Comparison of ENCODE assay signal across 9 cellular contexts in the genomic region with DNA sequence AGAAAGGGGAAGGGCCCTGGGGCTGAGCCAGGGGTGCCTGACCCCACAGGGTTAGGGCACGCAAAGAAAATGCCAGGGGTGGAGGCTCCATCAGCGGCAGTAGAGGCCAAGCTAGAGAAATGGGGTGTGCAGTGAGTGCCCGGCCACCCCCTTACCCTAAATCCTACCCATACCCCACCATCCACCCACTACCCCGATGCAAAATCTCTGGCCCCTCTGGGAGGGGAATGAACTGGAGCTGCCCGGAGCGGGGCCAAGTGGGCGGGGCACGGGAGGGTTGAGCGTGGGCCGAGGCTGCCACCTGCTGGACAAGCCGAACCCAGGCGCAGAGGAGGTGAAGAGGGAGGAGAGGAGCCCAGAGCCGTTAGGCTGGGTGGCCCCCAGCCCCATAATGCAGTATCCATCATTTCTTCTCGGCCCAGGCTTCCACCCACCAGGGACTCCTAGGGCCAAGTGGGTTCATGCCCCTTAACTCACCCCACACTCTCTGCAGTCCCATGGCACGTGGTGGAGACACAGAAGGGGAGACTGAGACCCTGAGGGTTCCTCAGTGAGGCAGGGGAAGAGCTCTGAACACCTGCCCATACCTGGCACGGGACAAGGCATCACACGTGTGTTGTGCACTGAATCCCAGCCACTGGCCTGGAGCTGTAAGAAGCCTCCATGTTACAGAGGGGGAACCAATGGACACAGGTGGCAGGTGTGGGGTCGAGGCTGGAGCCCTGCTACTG. TPM values are rescaled to one million over a fixed set of nuclear protein-coding genes. Genes with fewer than 3 reads are reported as not detected.
DNase-seq lines count a peak whose midpoint lies in the region; ATAC-seq and TF ChIP-seq lines count a peak whose summit lies in the region.
"Had no signal": no experiment of that assay in that cellular context is flagged by ENCODE, and none has a peak within 500 bp of the region (broad histone marks: within the 10 kb centered on the region; RNA-seq: fewer than 3 reads in every experiment).

No MANE protein-coding gene starts in this region.

- peaks cover 6 to 21% of the 10 kb centered on the region in 2 donors for H3K27me3 Mint-ChIP-seq in CD4-positive, alpha-beta memory T cell

- H3K27me3 ChIP-seq in CD4-positive, alpha-beta memory T cell (ENCODE audit: insufficient read depth, low read length) = peaks cover 5% of the 10 kb centered on the region
- H3K27me3 ChIP-seq in foreskin keratinocyte = no peaks in the 10 kb centered on the region
- H3K27me3 ChIP-seq in osteoblast (ENCODE audit: insufficient read depth, low read length) = no peaks in the 10 kb centered on the region
- H3K27me3 ChIP-seq in tibial artery = peaks cover 0 to 72% of the 10 kb centered on the region in 2 donors

- peak overlapping the region in 1 of 7 donors; percentile 62 for H3K27ac Mint-ChIP-seq in CD4-positive, alpha-beta memory T cell
- H3K27ac Mint-ChIP-seq: IgD-negative memory B cell had no signal

- TF ChIP-seq CTCF in foreskin keratinocyte (conservative IDR thresholded peaks at IDR 0.05) (peak; percentile 89), osteoblast (IDR thresholded peaks at IDR 0.05; ENCODE audit: extremely low read depth, low read depth, low read length) (peak; percentile 78), tibial artery (IDR thresholded peaks at IDR 0.05) (peak; percentile 96)

- no peak overlapping the region for H2AFZ ChIP-seq in osteoblast (ENCODE audit: low read length)

- H3K9me3 Mint-ChIP-seq in CD4-positive, alpha-beta memory T cell = no peaks in the 10 kb centered on the region
- H3K9me3 Mint-ChIP-seq: IgD-negative memory B cell had no signal

- no peak overlapping the region for H3K4me3 Mint-ChIP-seq in CD4-positive, alpha-beta memory T cell
- H3K4me3 Mint-ChIP-seq: IgD-negative memory B cell had no signal

- H3K36me3 Mint-ChIP-seq in CD4-positive, alpha-beta memory T cell = no peaks in the 10 kb centered on the region
- H3K36me3 Mint-ChIP-seq: IgD-negative memory B cell had no signal

- no peaks in the 10 kb centered on the region for H3K36me3 ChIP-seq in CD4-positive, alpha-beta memory T cell (ENCODE audit: insufficient read depth, low read length)
- no peaks in the 10 kb centered on the region for H3K36me3 ChIP-seq in osteoblast (ENCODE audit: insufficient read depth, low read length)
- no peaks in the 10 kb centered on the region for H3K36me3 ChIP-seq in tibial artery

- no peak overlapping the region for H3K4me2 ChIP-seq in osteoblast (ENCODE audit: insufficient read depth, low read length)

- ATAC-seq in foreskin keratinocyte = peak; percentile 67

- POLR2A ChIA-PET in CD4-positive, alpha-beta memory T cell (lab: Charles Lee; ENCODE audit: partially characterized antibody) = no interaction called here

- H3K9me3 ChIP-seq in CD4-positive, alpha-beta memory T cell (ENCODE audit: control insufficient read depth in 1 of 2, low read length in 2 of 2) = no peaks in the 10 kb centered on the region
- H3K9me3 ChIP-seq in osteoblast (ENCODE audit: low read depth, low read length) (no peaks in the 10 kb centered on the region), tibial artery (no peaks in the 10 kb centered on the region)

- no peak overlapping the region for H3K4me3 ChIP-seq in CD4-positive, alpha-beta memory T cell (ENCODE audit: low read length in 2 of 2)
- no peak overlapping the region for H3K4me3 ChIP-seq in osteoblast (ENCODE audit: insufficient read depth, low read length)
- no peak overlapping the region for H3K4me3 ChIP-seq in tibial artery

- H3K4me1 ChIP-seq in CD4-positive, alpha-beta memory T cell (ENCODE audit: insufficient read depth, low read length) = peaks cover 5% of the 10 kb centered on the region
- no peaks in the 10 kb centered on the region for H3K4me1 ChIP-seq in foreskin keratinocyte
- H3K4me1 ChIP-seq in osteoblast (ENCODE audit: insufficient read depth, low read length) = no peaks in the 10 kb centered on the region
- H3K4me1 ChIP-seq in tibial artery = peaks cover 0 to 7% (median 2%) of the 10 kb centered on the region in 4 donors

- H3K4me1 Mint-ChIP-seq in CD4-positive, alpha-beta memory T cell = no peaks in the 10 kb centered on the region
- H3K4me1 Mint-ChIP-seq: IgD-negative memory B cell had no signal

- H3K79me2 ChIP-seq in osteoblast (ENCODE audit: insufficient read depth, low read length) = no peaks in the 10 kb centered on the region

- no peak overlapping the region for H3K27ac ChIP-seq in CD4-positive, alpha-beta memory T cell (ENCODE audit: low read depth, low read length)
- H3K27ac ChIP-seq in foreskin keratinocyte (no peak overlapping the region), osteoblast (ENCODE audit: low read depth, low read length) (no peak overlapping the region), tibial artery (no peak overlapping the region)

- DNase-seq in CD4-positive, alpha-beta memory T cell = peak; percentile 44 to 62 (median 48)
- peak; percentile 17 for DNase-seq in HS-27A (ENCODE audit: low read depth)
- peak; percentile 84 for DNase-seq in RPMI8226
- DNase-seq in activated effector memory CD4-positive, alpha-beta T cell treated with anti-CD3 and anti-CD28 coated beads, Interleukin-2, amount 50 U/mL, for 16 hours = peak; percentile 87
- DNase-seq in foreskin keratinocyte = no peak
- peak; percentile 97 for DNase-seq in osteoblast (ENCODE audit: insufficient read length, low spot score, missing footprints)
- peak; percentile 79 to 87 for DNase-seq in tibial artery
- DNase-seq in KG1 (lab: John Stamatoyannopoulos, UW) = no peak

- peaks cover 2% of the 10 kb centered on the region for H4K20me1 ChIP-seq in osteoblast (ENCODE audit: insufficient read depth, low read length)

- CTCF ChIA-PET in CD4-positive, alpha-beta memory T cell (lab: Charles Lee; ENCODE audit: partially characterized antibody) = interaction anchor here (0.6 to 2.5 kb wide), 9 partner anchors 9 to 579 kb away, joined by 3 to 9 read pairs (median 3); no protein-coding TSS in a partner anchor

- intact Hi-C loops in CD4-positive, alpha-beta memory T cell (cut with micrococcal nuclease) = loop anchor here (5.0 kb wide), 1 partner anchor 510 kb away; no protein-coding TSS in a partner anchor
- intact Hi-C loops in tibial artery (cut with DNase I; ENCODE audit: low total_unique reads) = loop anchor here (2.0 to 10.0 kb wide), 2 partner anchors 107 to 221 kb away; no protein-coding TSS in a partner anchor

RNA-seq across cellular contexts. Expression of a gene that starts 1.4 kb away (rescaled TPM):
- total RNA-seq in CD4-positive, alpha-beta memory T cell = 1 to 10 TPM; 3.3 to 3.8 TPM
- polyA plus RNA-seq in CD4-positive, alpha-beta memory T cell = not detected
- total RNA-seq in foreskin keratinocyte = not detected in 2 replicates
- not detected in 2 replicates for polyA plus RNA-seq in foreskin keratinocyte
- total RNA-seq in osteoblast = 2.2 TPM in 1 of 2 replicates, not detected in the other
- polyA plus RNA-seq: IgD-negative memory B cell had no signal

RNA-seq across cellular contexts. Expression of a gene that starts 5.6 kb away (rescaled TPM):
- total RNA-seq in CD4-positive, alpha-beta memory T cell = 1 to 10 TPM; 1.2 to 2.2 TPM
- polyA plus RNA-seq in CD4-positive, alpha-beta memory T cell = not detected
- total RNA-seq in foreskin keratinocyte (not detected in 2 replicates), osteoblast (1.1 TPM in 1 of 2 replicates, not detected in the other)
- not detected in 2 replicates for polyA plus RNA-seq in foreskin keratinocyte
- polyA plus RNA-seq: IgD-negative memory B cell had no signal

RNA-seq across cellular contexts. Expression of a gene that starts 11.0 kb away (rescaled TPM):
- total RNA-seq in CD4-positive, alpha-beta memory T cell = 1 to 10 TPM; 2.1 to 2.9 TPM
- polyA plus RNA-seq in CD4-positive, alpha-beta memory T cell = not detected
- total RNA-seq in foreskin keratinocyte (not detected in 2 replicates), osteoblast (0.72 TPM in 1 of 2 replicates, not detected in the other)
- polyA plus RNA-seq in foreskin keratinocyte = not detected in 2 replicates
- polyA plus RNA-seq: IgD-negative memory B cell had no signal

Comparison
In these comparisons a context has a peak if more than half of its experiments do, and no peak if none do; other contexts are left out.
1. DNase-seq: peak in CD4-positive, alpha-beta memory T cell (5 of 5), HS-27A (single experiment), RPMI8226 (single experiment), activated effector memory CD4-positive, alpha-beta T cell treated with anti-CD3 and anti-CD28 coated beads, Interleukin-2, amount 50 U/mL, for 16 hours (single experiment), osteoblast (single experiment) and tibial artery (2 of 2); none in foreskin keratinocyte (0 of 2) and KG1 (single experiment).
2. Peak in every context shown above with its lines, with median percentiles within 50 percentile points of each other: CTCF ChIP-seq.